1 cellular context compared by ENCODE assay signal in the genomic region with DNA sequence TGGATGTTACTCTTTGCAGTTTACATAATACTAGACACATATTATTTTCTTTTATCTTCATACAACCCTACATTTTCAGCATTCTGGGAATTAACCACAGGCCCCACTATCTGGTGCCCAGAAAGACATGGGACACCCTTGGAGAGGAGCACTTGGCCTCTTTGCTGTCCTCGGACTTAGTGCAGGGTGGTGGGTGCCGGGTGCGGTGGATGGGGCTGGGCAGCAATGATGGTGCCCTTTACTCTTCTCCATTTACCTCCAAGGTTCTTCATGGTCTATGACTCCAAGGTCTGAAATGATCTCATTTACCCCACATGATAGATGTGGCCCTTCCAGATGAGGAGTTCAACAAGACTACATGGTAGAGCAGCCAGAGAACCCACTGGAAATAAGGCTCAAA.
TF ChIP-seq lines count a peak whose summit lies in the region.

No MANE protein-coding gene starts in this region.

TF ChIP-seq in HCT116, 20 proteins besides CTCF, POLR2A, EP300 and RAD21 (continued from another document):
- TF ChIP-seq SP1 (IDR thresholded peaks at IDR 0.05; ENCODE audit: low read depth) (no peak), ZNF274 (IDR thresholded peaks at IDR 0.05; ENCODE audit: low read depth, low read length) (no peak), EZH2phosphoT487 (IDR thresholded peaks at IDR 0.05; ENCODE audit: borderline replicate concordance) (no peak), SRF (IDR thresholded peaks at IDR 0.05; ENCODE audit: low read depth) (no peak), JUND (IDR thresholded peaks at IDR 0.05) (no peak)
- TF ChIP-seq, protein P1, sequence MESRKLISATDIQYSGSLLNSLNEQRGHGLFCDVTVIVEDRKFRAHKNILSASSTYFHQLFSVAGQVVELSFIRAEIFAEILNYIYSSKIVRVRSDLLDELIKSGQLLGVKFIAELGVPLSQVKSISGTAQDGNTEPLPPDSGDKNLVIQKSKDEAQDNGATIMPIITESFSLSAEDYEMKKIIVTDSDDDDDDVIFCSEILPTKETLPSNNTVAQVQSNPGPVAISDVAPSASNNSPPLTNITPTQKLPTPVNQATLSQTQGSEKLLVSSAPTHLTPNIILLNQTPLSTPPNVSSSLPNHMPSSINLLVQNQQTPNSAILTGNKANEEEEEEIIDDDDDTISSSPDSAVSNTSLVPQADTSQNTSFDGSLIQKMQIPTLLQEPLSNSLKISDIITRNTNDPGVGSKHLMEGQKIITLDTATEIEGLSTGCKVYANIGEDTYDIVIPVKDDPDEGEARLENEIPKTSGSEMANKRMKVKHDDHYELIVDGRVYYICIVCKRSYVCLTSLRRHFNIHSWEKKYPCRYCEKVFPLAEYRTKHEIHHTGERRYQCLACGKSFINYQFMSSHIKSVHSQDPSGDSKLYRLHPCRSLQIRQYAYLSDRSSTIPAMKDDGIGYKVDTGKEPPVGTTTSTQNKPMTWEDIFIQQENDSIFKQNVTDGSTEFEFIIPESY (IDR thresholded peaks at IDR 0.05; ENCODE audit: extremely low read depth, insufficient replicate concordance, low read length): no peak
- TF ChIP-seq, protein P2, sequence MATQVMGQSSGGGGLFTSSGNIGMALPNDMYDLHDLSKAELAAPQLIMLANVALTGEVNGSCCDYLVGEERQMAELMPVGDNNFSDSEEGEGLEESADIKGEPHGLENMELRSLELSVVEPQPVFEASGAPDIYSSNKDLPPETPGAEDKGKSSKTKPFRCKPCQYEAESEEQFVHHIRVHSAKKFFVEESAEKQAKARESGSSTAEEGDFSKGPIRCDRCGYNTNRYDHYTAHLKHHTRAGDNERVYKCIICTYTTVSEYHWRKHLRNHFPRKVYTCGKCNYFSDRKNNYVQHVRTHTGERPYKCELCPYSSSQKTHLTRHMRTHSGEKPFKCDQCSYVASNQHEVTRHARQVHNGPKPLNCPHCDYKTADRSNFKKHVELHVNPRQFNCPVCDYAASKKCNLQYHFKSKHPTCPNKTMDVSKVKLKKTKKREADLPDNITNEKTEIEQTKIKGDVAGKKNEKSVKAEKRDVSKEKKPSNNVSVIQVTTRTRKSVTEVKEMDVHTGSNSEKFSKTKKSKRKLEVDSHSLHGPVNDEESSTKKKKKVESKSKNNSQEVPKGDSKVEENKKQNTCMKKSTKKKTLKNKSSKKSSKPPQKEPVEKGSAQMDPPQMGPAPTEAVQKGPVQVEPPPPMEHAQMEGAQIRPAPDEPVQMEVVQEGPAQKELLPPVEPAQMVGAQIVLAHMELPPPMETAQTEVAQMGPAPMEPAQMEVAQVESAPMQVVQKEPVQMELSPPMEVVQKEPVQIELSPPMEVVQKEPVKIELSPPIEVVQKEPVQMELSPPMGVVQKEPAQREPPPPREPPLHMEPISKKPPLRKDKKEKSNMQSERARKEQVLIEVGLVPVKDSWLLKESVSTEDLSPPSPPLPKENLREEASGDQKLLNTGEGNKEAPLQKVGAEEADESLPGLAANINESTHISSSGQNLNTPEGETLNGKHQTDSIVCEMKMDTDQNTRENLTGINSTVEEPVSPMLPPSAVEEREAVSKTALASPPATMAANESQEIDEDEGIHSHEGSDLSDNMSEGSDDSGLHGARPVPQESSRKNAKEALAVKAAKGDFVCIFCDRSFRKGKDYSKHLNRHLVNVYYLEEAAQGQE (IDR thresholded peaks at IDR 0.05; ENCODE audit: low read depth): no peak
- TF ChIP-seq, protein P3, sequence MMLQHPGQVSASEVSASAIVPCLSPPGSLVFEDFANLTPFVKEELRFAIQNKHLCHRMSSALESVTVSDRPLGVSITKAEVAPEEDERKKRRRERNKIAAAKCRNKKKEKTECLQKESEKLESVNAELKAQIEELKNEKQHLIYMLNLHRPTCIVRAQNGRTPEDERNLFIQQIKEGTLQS (IDR thresholded peaks at IDR 0.05): no peak
